Comparison of ENCODE assay signal across 23 cellular contexts in the genomic region with DNA sequence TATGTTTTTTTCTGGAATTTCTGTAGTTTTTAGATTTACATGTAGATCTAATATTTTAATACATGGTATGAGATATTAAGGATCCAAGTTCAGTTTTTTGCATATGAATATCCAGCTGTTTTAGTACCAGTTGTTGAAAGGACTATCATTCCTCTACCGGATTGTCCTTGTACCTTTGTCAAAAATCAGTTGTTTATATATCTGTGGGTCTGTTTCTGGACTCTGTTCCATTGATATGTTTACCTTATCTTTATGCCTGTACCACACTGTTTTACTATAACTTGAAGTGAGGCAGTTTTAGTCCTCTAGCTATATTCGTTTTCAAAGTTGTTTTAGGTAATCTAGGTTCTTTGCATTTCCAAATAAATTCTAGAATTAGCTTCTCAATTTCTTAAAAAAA. TPM values are rescaled to one million over a fixed set of nuclear protein-coding genes. Genes with fewer than 3 reads are reported as not detected.
DNase-seq lines count a peak whose midpoint lies in the region; ATAC-seq and TF ChIP-seq lines count a peak whose summit lies in the region.
"Had no signal": no experiment of that assay in that cellular context is flagged by ENCODE, and none has a peak within 500 bp of the region (broad histone marks: within the 10 kb centered on the region; RNA-seq: fewer than 3 reads in every experiment).

No MANE protein-coding gene starts in this region.

- H4K20me1 ChIP-seq in hepatocyte (ENCODE audit: insufficient read depth, poor library complexity, severe bottlenecking): peaks cover 5% of the 10 kb centered on the region

- peaks cover 47% of the 10 kb centered on the region for H3K4me1 ChIP-seq in hepatocyte (ENCODE audit: insufficient read depth)
- H3K4me1 ChIP-seq in transverse colon: peaks cover 7 to 46% (median 26%) of the 10 kb centered on the region in 4 donors

- no peak overlapping the region for H3K4me3 Mint-ChIP-seq in mesothelial cell of epicardium
- H3K4me3 Mint-ChIP-seq in naive thymus-derived CD8-positive, alpha-beta T cell: no peak overlapping the region
- H3K4me3 Mint-ChIP-seq: CD14-positive monocyte; CD8-positive, alpha-beta memory T cell had no signal

- peak overlapping the region; percentile 53 for H3K27ac ChIP-seq in SK-N-MC
- peak overlapping the region; percentile 9 for H3K27ac ChIP-seq in hepatocyte
- H3K27ac ChIP-seq in transverse colon: peak overlapping the region; percentile 2 to 53 (median 44)
- H3K27ac ChIP-seq: HL-60, PC-9, SJCRH30 had no signal

- no peak for ATAC-seq in GM21515 (IDR thresholded peaks at IDR 0.05; ENCODE audit: unreplicated experiment)
- ATAC-seq in naive thymus-derived CD8-positive, alpha-beta T cell: no peak
- ATAC-seq: HCT116, Right ventricle myocardium inferior had no signal

- TF ChIP-seq EP300 in transverse colon (IDR thresholded peaks at IDR 0.05; ENCODE audit: low read depth): no peak

- H3K9me2 ChIP-seq in hepatocyte (replicated peaks; ENCODE audit: insufficient read depth): no peaks in the 10 kb centered on the region

- no peak for TF ChIP-seq POLR2A in transverse colon (IDR thresholded peaks at IDR 0.05)

- no peak overlapping the region for H2AFZ ChIP-seq in hepatocyte
- H2AFZ ChIP-seq: PC-9 had no signal

- peaks cover 8% of the 10 kb centered on the region for H3K9me3 Mint-ChIP-seq in mesothelial cell of epicardium
- peaks cover 0 to 4% (median 0%) of the 10 kb centered on the region in 9 donors for H3K9me3 Mint-ChIP-seq in naive thymus-derived CD8-positive, alpha-beta T cell
- H3K9me3 Mint-ChIP-seq: CD8-positive, alpha-beta memory T cell had no signal

- H3K36me3 ChIP-seq in SK-N-MC (ENCODE audit: insufficient read depth, low read length): no peaks in the 10 kb centered on the region
- H3K36me3 ChIP-seq in hepatocyte (replicated peaks; ENCODE audit: insufficient read depth, low read depth): no peaks in the 10 kb centered on the region
- H3K36me3 ChIP-seq in transverse colon: no peaks in the 10 kb centered on the region
- H3K36me3 ChIP-seq: MG63 had no signal

- no peaks in the 10 kb centered on the region for H3K27me3 Mint-ChIP-seq in mesothelial cell of epicardium (ENCODE audit: low read depth)
- no peaks in the 10 kb centered on the region for H3K27me3 Mint-ChIP-seq in naive thymus-derived CD8-positive, alpha-beta T cell
- H3K27me3 Mint-ChIP-seq: CD8-positive, alpha-beta memory T cell had no signal

- H3K4me3 ChIP-seq in SK-N-MC: no peak overlapping the region
- no peak overlapping the region for H3K4me3 ChIP-seq in hepatocyte
- no peak overlapping the region for H3K4me3 ChIP-seq in transverse colon
- H3K4me3 ChIP-seq: MG63, PC-9, SJCRH30 had no signal

- H3K27me3 ChIP-seq in hepatocyte (no peaks in the 10 kb centered on the region), transverse colon (no peaks in the 10 kb centered on the region)
- H3K27me3 ChIP-seq: MG63, SJCRH30 had no signal

- in situ Hi-C loops in transverse colon (cut with MboI; ENCODE audit: low pct_ligation_motif_present in 1 of 4, low pct_unique_long_range_greater_than_20kb in 1 of 4, low sequenced_read_pairs in 3 of 4): no loop called here

- peak overlapping the region; percentile 15 for H3K4me2 ChIP-seq in hepatocyte
- H3K4me2 ChIP-seq: PC-9 had no signal

- DNase-seq in SK-N-MC (ENCODE audit: low read depth, low spot score) (no peak), hepatocyte (ENCODE audit: low spot score) (no peak), mesothelial cell of epicardium (ENCODE audit: low spot score in 2 of 2, unreplicated experiment in 2 of 2) (no peak), transverse colon (no peak), NCI-H1436 treated with DMSO at 0.1 percent for 48 hours (lab: John Stamatoyannopoulos, UW) (no peak), putamen (ENCODE audit: low spot score) (no peak)
- DNase-seq in naive thymus-derived CD8-positive, alpha-beta T cell: no peak
- DNase-seq: CD8-positive, alpha-beta memory T cell; DMS79 treated with DMSO at 0.1 percent for 48 hours; GF-D8; MG63; NCI-H1694; NCI-H2029 treated with DMSO at 0.1 percent for 48 hours; NCI-H446 treated with DMSO at 0.1 percent for 48 hours; NCI-H526; NCI-H82; PC-9; SJCRH30 had no signal

- 38% methylated on average over 2 of the region's 2 CpGs for WGBS in hepatocyte (ENCODE audit: low lambda C conversion rate, missing lambda C conversion rate)
- WGBS in transverse colon (ENCODE audit: low coverage in 1 of 2), 2 donors: 38 to 44% methylated on average over 2 of the region's 2 CpGs

- peaks cover 11% of the 10 kb centered on the region for H3K36me3 Mint-ChIP-seq in mesothelial cell of epicardium
- H3K36me3 Mint-ChIP-seq in naive thymus-derived CD8-positive, alpha-beta T cell: peaks cover 5 to 11% (median 9%) of the 10 kb centered on the region in 3 donors

- H3K9me3 ChIP-seq in SK-N-MC (ENCODE audit: low read depth, low read length) (no peaks in the 10 kb centered on the region), hepatocyte (ENCODE audit: low read depth) (no peaks in the 10 kb centered on the region), transverse colon (no peaks in the 10 kb centered on the region)
- H3K9me3 ChIP-seq: MG63 had no signal

- intact Hi-C loops in transverse colon (cut with DNase I; ENCODE audit: low total_unique reads): no loop called here

- peaks cover 23% of the 10 kb centered on the region for H3K4me1 Mint-ChIP-seq in mesothelial cell of epicardium
- H3K4me1 Mint-ChIP-seq in naive thymus-derived CD8-positive, alpha-beta T cell: peaks cover 8 to 30% (median 19%) of the 10 kb centered on the region in 4 donors

- TF ChIP-seq CTCF in hepatocyte (IDR thresholded peaks at IDR 0.05; ENCODE audit: poor library complexity) (no peak), mesothelial cell of epicardium (IDR thresholded peaks at IDR 0.05; ENCODE audit: unreplicated experiment) (no peak), transverse colon (IDR thresholded peaks at IDR 0.05) (no peak)

- POLR2A ChIA-PET in naive thymus-derived CD8-positive, alpha-beta T cell (lab: Charles Lee): no interaction called here

- peak overlapping the region; percentile 57 for H3K27ac Mint-ChIP-seq in mesothelial cell of epicardium
- peak overlapping the region in 1 of 10 donors; percentile 66 for H3K27ac Mint-ChIP-seq in naive thymus-derived CD8-positive, alpha-beta T cell
- H3K27ac Mint-ChIP-seq: CD8-positive, alpha-beta memory T cell had no signal

- H3K9ac ChIP-seq in SK-N-MC (ENCODE audit: insufficient read length): no peak overlapping the region

- H3K79me2 ChIP-seq in hepatocyte: peaks cover 62% of the 10 kb centered on the region

RNA-seq across cellular contexts. Expression of a gene that starts 47.7 kb away (rescaled TPM):
- 29.2 and 31.1 TPM in 2 replicates for total RNA-seq in hepatocyte
- 33.1 and 37.5 TPM in 2 replicates for polyA plus RNA-seq in hepatocyte
- 39.7 to 47.2 TPM (median 46.1 TPM) in 3 replicates for total RNA-seq in mesothelial cell of epicardium
- total RNA-seq in transverse colon: 10 to 100 TPM; 35.8 to 62.3 (median 46.6) TPM
- total RNA-seq in naive thymus-derived CD8-positive, alpha-beta T cell: 10 to 100 TPM; 33.5 to 33.8 TPM
- 10 to 100 TPM; 11.9 to 17.9 (median 14.8) TPM for polyA plus RNA-seq in naive thymus-derived CD8-positive, alpha-beta T cell
